Comparison of ENCODE assay signal across 1 cellular context in genomic region chr18:23629444-23629946, GRCh38.
TF ChIP-seq lines count a peak whose summit lies in the region.

No MANE protein-coding gene starts in this region.

TF ChIP-seq in HepG2, 621 proteins besides CTCF, POLR2A, EP300 and RAD21 (continued from another document and continues in another):
- TF ChIP-seq ARID4A (CRISPR knock-in tag; IDR thresholded peaks at IDR 0.05; ENCODE audit: borderline replicate concordance) (no peak; the same call in 1 of the 2 replicates), CC2D1A (CRISPR knock-in tag; IDR thresholded peaks at IDR 0.05) (no peak), ZBTB21 (CRISPR knock-in tag; IDR thresholded peaks at IDR 0.05) (no peak; the same call in 1 of the 2 replicates), FOXP1 (IDR thresholded peaks at IDR 0.05) (peak; percentile 66; the same call in 1 of the 2 replicates), FOXP1 (CRISPR knock-in tag; IDR thresholded peaks at IDR 0.05) (peak; percentile 91), IRF1 (CRISPR knock-in tag; IDR thresholded peaks at IDR 0.05; ENCODE audit: low read depth) (no peak), MTA1 (CRISPR knock-in tag; IDR thresholded peaks at IDR 0.05; ENCODE audit: borderline replicate concordance) (0 out of 2 replicates have a peak, but pooled peaks have one; percentile 1), MXI1 (IDR thresholded peaks at IDR 0.05; ENCODE audit: borderline replicate concordance, low read depth, low read length) (peak; percentile 72; the same call in 1 of the 3 replicates), ZNF280D (CRISPR knock-in tag; IDR thresholded peaks at IDR 0.05) (peak; percentile 29; the same call in 1 of the 2 replicates), TFDP2 (CRISPR knock-in tag; IDR thresholded peaks at IDR 0.05) (no peak), ZBTB7A (CRISPR knock-in tag; IDR thresholded peaks at IDR 0.05) (no peak), TBL1XR1 (IDR thresholded peaks at IDR 0.05; ENCODE audit: borderline replicate concordance, low read length, partially characterized antibody) (peak; percentile 70), PAF1 (CRISPR knock-in tag; IDR thresholded peaks at IDR 0.05) (no peak), RFXAP (CRISPR knock-in tag; IDR thresholded peaks at IDR 0.05; ENCODE audit: borderline replicate concordance) (no peak), STAT5B (CRISPR knock-in tag; IDR thresholded peaks at IDR 0.05) (no peak), KAT7 (CRISPR knock-in tag; IDR thresholded peaks at IDR 0.05; ENCODE audit: borderline replicate concordance) (no peak), FOSL1 (CRISPR knock-in tag; IDR thresholded peaks at IDR 0.05; ENCODE audit: borderline replicate concordance) (no peak), ZNF83 (CRISPR knock-in tag; IDR thresholded peaks at IDR 0.05; ENCODE audit: borderline replicate concordance) (no peak), CENPBD1 (CRISPR knock-in tag; IDR thresholded peaks at IDR 0.05; ENCODE audit: borderline replicate concordance, low read depth) (no peak), ZNF33B (CRISPR knock-in tag; IDR thresholded peaks at IDR 0.05) (no peak), CEBPB (IDR thresholded peaks at IDR 0.05; ENCODE audit: borderline replicate concordance, low read depth, low read length) (no peak), ATF1 (CRISPR knock-in tag; IDR thresholded peaks at IDR 0.05) (no peak), CAMTA2 (CRISPR knock-in tag; IDR thresholded peaks at IDR 0.05; ENCODE audit: borderline replicate concordance) (no peak), ZBTB7B (CRISPR knock-in tag; IDR thresholded peaks at IDR 0.05) (peak; percentile 26; the same call in 1 of the 2 replicates), ZNF292 (CRISPR knock-in tag; IDR thresholded peaks at IDR 0.05; ENCODE audit: borderline replicate concordance, low read depth) (peak; percentile 37; the same call in 1 of the 2 replicates), ZBTB43 (CRISPR knock-in tag; conservative IDR thresholded peaks at IDR 0.05) (no peak), ZNF709 (CRISPR knock-in tag; IDR thresholded peaks at IDR 0.05) (no peak), HES4 (CRISPR knock-in tag; IDR thresholded peaks at IDR 0.05; ENCODE audit: borderline replicate concordance) (no peak), ETV5 (CRISPR knock-in tag; IDR thresholded peaks at IDR 0.05; ENCODE audit: borderline replicate concordance) (peak; percentile 44; the same call in 1 of the 2 replicates), TEAD3 (CRISPR knock-in tag; optimal IDR thresholded peaks at IDR 0.05; ENCODE audit: borderline replicate concordance) (peak; percentile 59), ZNF841 (CRISPR knock-in tag; IDR thresholded peaks at IDR 0.05; ENCODE audit: borderline replicate concordance) (no peak), ETS1 (CRISPR knock-in tag; IDR thresholded peaks at IDR 0.05) (no peak), PREB (CRISPR knock-in tag; IDR thresholded peaks at IDR 0.05) (no peak), TCF12 (IDR thresholded peaks at IDR 0.05) (no peak), TCF12 (CRISPR knock-in tag; IDR thresholded peaks at IDR 0.05) (no peak), MYNN (CRISPR knock-in tag; IDR thresholded peaks at IDR 0.05; ENCODE audit: low read depth) (no peak), PAX8 (CRISPR knock-in tag; IDR thresholded peaks at IDR 0.05; ENCODE audit: borderline replicate concordance) (no peak), POGZ (CRISPR knock-in tag; IDR thresholded peaks at IDR 0.05) (0 out of 2 replicates have a peak, but pooled peaks have one; percentile 27), MXD3 (CRISPR knock-in tag; IDR thresholded peaks at IDR 0.05) (no peak), FOSL2 (CRISPR knock-in tag; IDR thresholded peaks at IDR 0.05) (peak; percentile 84), U2AF2 (IDR thresholded peaks at IDR 0.05; ENCODE audit: low read depth, low read length) (no peak), SP4 (CRISPR knock-in tag; IDR thresholded peaks at IDR 0.05) (no peak), PPARG (CRISPR knock-in tag; conservative IDR thresholded peaks at IDR 0.05) (peak; percentile 63; the same call in 1 of the 2 replicates), ZNF317 (CRISPR knock-in tag; IDR thresholded peaks at IDR 0.05) (no peak), ARNTL (CRISPR knock-in tag; IDR thresholded peaks at IDR 0.05) (no peak), JUN (CRISPR knock-in tag; IDR thresholded peaks at IDR 0.05) (no peak), ZNF12 (CRISPR knock-in tag; IDR thresholded peaks at IDR 0.05) (0 out of 2 replicates have a peak, but pooled peaks have one; percentile 16), HMGA1 (CRISPR knock-in tag; conservative IDR thresholded peaks at IDR 0.05) (no peak), ZNF670 (CRISPR knock-in tag; IDR thresholded peaks at IDR 0.05; ENCODE audit: borderline replicate concordance) (peak; percentile 53; the same call in 1 of the 2 replicates), ZBTB2 (CRISPR knock-in tag; IDR thresholded peaks at IDR 0.05; ENCODE audit: low read depth) (no peak), ZNF563 (CRISPR knock-in tag; IDR thresholded peaks at IDR 0.05) (no peak), ARID3A (IDR thresholded peaks at IDR 0.05; ENCODE audit: low read depth, low read length) (peak; percentile 87), ZBTB8A (CRISPR knock-in tag; IDR thresholded peaks at IDR 0.05; ENCODE audit: borderline replicate concordance, low read depth) (no peak)
